26 cellular contexts compared by ENCODE assay signal in genomic region chr15:95249524-95249923, GRCh38.
"Had no signal": no experiment of that assay in that cellular context is flagged by ENCODE, and none has a peak within 500 bp of the region (broad histone marks: within the 10 kb centered on the region; RNA-seq: fewer than 3 reads in every experiment).

No MANE protein-coding gene starts in this region.

- DNase-seq: activated CD4-positive, alpha-beta T cell treated with anti-CD3 and anti-CD28 coated beads for 1 hour; activated CD4-positive, alpha-beta T cell treated with anti-CD3 and anti-CD28 coated beads, Interleukin-2, amount 10 ng/mL, durations not matched to agents 24 days and 14 days; activated CD4-positive, alpha-beta T cell treated with anti-CD3 and anti-CD28 coated beads, Interleukin-2, amount 50 U/mL, for 48 hours; activated CD8-positive, alpha-beta memory T cell treated with anti-CD3 and anti-CD28 coated beads, Interleukin-2, amount 10 ng/mL, durations not matched to agents 7 days and 5 days; activated effector memory CD4-positive, alpha-beta T cell treated with anti-CD3 and anti-CD28 coated beads, Interleukin-2, amount 50 U/mL, for 16 hours; activated naive CD4-positive, alpha-beta T cell treated with Interleukin-2 at 50 U/mL for 16 hours; activated naive CD8-positive, alpha-beta T cell treated with anti-CD3 and anti-CD28 coated beads, Interleukin-2, amount 50 U/mL, for 24 hours; activated T-cell treated with anti-CD3 and anti-CD28 coated beads, Interleukin-2, amount 50 U/mL, for 4 hours; amygdala; NCI-H1092; NCI-H1417 treated with DMSO at 0.1 percent for 48 hours; NCI-H1694; NCI-H2029; NCI-H2107; NCI-H2171 treated with DMSO at 0.1 percent for 48 hours; NCI-H226; NCI-H526; NCI-H774; RPMI8226; SJCRH30; SK-N-SH; T-helper 1 cell had no signal

- H3K36me3 ChIP-seq: SJCRH30 had no signal

- H3K9me3 ChIP-seq: SJCRH30, SK-N-SH had no signal

- H3K27ac ChIP-seq: KMS-11, SJCRH30 had no signal

- H3K9ac ChIP-seq: KMS-11, SK-N-SH had no signal

- H3K4me3 ChIP-seq: SJCRH30 had no signal

- H3K4me2 ChIP-seq: KMS-11, SK-N-SH had no signal

- FAIRE-seq: astrocyte had no signal

- ATAC-seq: activated CD8-positive, alpha-beta memory T cell treated with anti-CD3 and anti-CD28 coated beads, Interleukin-2, amount 10 ng/mL, durations not matched to agents 7 days and 5 days; activated naive CD4-positive, alpha-beta T cell treated with anti-CD3 and anti-CD28 coated beads, Interleukin-2, amount 50 U/mL, for 72 hours; activated naive CD8-positive, alpha-beta T cell treated with anti-CD3 and anti-CD28 coated beads, Interleukin-2, amount 50 U/mL, for 24 hours; activated T-cell treated with anti-CD3 and anti-CD28 coated beads, Interleukin-2, amount 50 U/mL, for 4 hours; Right ventricle myocardium inferior had no signal
